ENCODE assay signal across 9 cellular contexts in the genomic region with DNA sequence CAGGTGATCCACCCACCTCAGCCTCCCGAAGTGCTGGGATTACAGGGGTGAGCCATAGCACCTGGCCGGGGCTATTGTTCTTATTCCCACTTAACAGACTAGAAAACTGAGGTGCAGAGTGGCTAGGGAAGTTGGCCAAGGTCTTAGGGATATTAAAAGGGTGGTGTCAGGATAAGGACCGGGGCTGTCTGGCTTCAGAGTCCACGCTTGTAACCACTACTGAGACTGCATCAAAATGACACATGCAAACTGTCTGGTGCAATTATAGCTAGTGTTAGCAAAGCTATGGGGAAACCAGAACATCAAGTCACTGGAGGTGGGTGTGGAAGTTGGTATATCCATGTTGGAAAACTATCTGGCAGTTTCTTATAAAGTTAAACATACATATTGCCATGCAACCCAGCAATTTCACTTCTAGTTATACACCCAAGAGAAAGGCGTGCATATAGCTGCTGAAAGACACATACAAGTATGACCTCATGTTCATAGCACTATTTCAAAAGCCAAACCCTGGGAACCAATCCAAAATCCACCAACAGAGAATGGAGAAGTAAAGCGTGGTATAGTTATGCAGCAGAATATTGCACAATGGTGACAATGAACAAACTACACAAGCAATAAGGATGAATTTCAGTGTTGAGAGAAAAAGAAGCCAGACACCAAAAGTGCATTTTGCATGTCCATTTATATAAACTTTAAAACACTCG. TPM values are rescaled to one million over a fixed set of nuclear protein-coding genes. Genes with fewer than 3 reads are reported as not detected.
DNase-seq lines count a peak whose midpoint lies in the region; ATAC-seq, FAIRE-seq and TF ChIP-seq lines count a peak whose summit lies in the region.
"Had no signal": no experiment of that assay in that cellular context is flagged by ENCODE, and none has a peak within 500 bp of the region (broad histone marks: within the 10 kb centered on the region; RNA-seq: fewer than 3 reads in every experiment).

No MANE protein-coding gene starts in this region.

- TF ChIP-seq CTCF in Panc1 (IDR thresholded peaks at IDR 0.05) (no peak), fibroblast of mammary gland (conservative IDR thresholded peaks at IDR 0.05; ENCODE audit: control insufficient read depth, insufficient read depth, low read depth, low read length) (no peak), GM13976 (IDR thresholded peaks at IDR 0.05; ENCODE audit: borderline replicate concordance, control extremely low read depth, extremely low read depth, insufficient read depth, missing control alignments) (no peak), GM20000 (IDR thresholded peaks at IDR 0.05; ENCODE audit: extremely low read depth, missing control alignments) (no peak)

- intact Hi-C loops in Panc1 (cut with micrococcal nuclease; ENCODE audit: unreplicated experiment), result no loop called here
- intact Hi-C loops in sciatic nerve (cut with DNase I), result no loop called here

- FAIRE-seq in GM12891 (lab: Jason Lieb, UNC), result no peak

- no peak for ATAC-seq in Panc1
- peak; percentile 84 for ATAC-seq in sciatic nerve
- no peak for ATAC-seq in HG03139 (IDR thresholded peaks at IDR 0.05; ENCODE audit: unreplicated experiment)

- DNase-seq in GOT3 (lab: John Stamatoyannopoulos, UW) (peak; percentile 22), Panc1 (ENCODE audit: low read depth, low spot score) (peak; percentile 42), fibroblast of mammary gland (ENCODE audit: low read depth) (peak; percentile 98), sciatic nerve (ENCODE audit: low spot score) (no peak), GM13976 (ENCODE audit: low spot score) (no peak), GM12891 (ENCODE audit: insufficient read length, low spot score) (no peak), GM20000 (ENCODE audit: low spot score) (no peak)
- DNase-seq: stimulated activated CD4-positive, alpha-beta T cell treated with anti-CD3 and anti-CD28 coated beads, Interleukin-2, amount 100 ng/mL, for 24 hours had no signal

- POLR2A ChIA-PET in Panc1 (lab: Charles Lee), result no interaction called here

- H3K9me3 ChIP-seq in Panc1 (ENCODE audit: control insufficient read depth, insufficient read depth, low read depth, low read length), result peaks cover 5% of the 10 kb centered on the region; the same call in 1 of the 2 replicates

- BruUV-seq in Panc1 (replicated peaks; lab: Mats Ljungman, UMichigan), result no TSS peak

- no peaks in the 10 kb centered on the region for H3K27me3 ChIP-seq in Panc1 (ENCODE audit: control insufficient read depth, insufficient read depth, low read length)

- H3K4me3 ChIP-seq in Panc1 (ENCODE audit: low read depth in 2 of 2, low read length in 2 of 2) (no peak overlapping the region), fibroblast of mammary gland (ENCODE audit: control insufficient read depth, low read depth, low read length) (no peak overlapping the region)

- in situ Hi-C loops in Panc1 (cut with HindIII; ENCODE audit: low pct_unique_long_range_greater_than_20kb, low sequenced_read_pairs), result loop anchor here (25.0 kb wide), 1 partner anchor 132 kb away; no protein-coding TSS in a partner anchor
- in situ Hi-C loops in GM13976 (cut with MboI; ENCODE audit: low sequenced_read_pairs, unreplicated experiment), result no loop called here

- no peak for TF ChIP-seq POLR2A in GM12891 (IDR thresholded peaks at IDR 0.05; ENCODE audit: low read depth, low read length)

- H3K4me1 ChIP-seq in Panc1 (ENCODE audit: control insufficient read depth, insufficient read depth, low read length), result peaks cover 25% of the 10 kb centered on the region

- no peak overlapping the region for H3K27ac ChIP-seq in Panc1 (ENCODE audit: low read length)

- CTCF ChIA-PET in Panc1 (lab: Charles Lee), result no interaction called here

- no peaks in the 10 kb centered on the region for H3K36me3 ChIP-seq in Panc1 (ENCODE audit: control insufficient read depth, insufficient read depth, low read length)

TF ChIP-seq in GM12891, 5 proteins besides CTCF, POLR2A, EP300 and RAD21:
- TF ChIP-seq SPI1 (IDR thresholded peaks at IDR 0.05; ENCODE audit: low read depth, low read length) (no peak), TAF1 (IDR thresholded peaks at IDR 0.05; ENCODE audit: low read depth, low read length) (no peak), PAX5 (IDR thresholded peaks at IDR 0.05; ENCODE audit: insufficient read depth, low read length, severe bottlenecking) (no peak)

RNA-seq across cellular contexts. Expression of a gene that starts 33.9 kb away (rescaled TPM):
- 48.0 TPM for total RNA-seq in Panc1 (2021; ENCODE audit: unreplicated experiment)
- polyA plus RNA-seq in Panc1 (2012; ENCODE audit: insufficient read length), result 87.5 TPM
- total RNA-seq in sciatic nerve, result 19.3 TPM
- polyA plus RNA-seq in GM12891 (2012; ENCODE audit: low read depth, missing spikeins), result 0.28 TPM

Comparison
In these comparisons a context has a peak if more than half of its experiments do, and no peak if none do; other contexts are left out.
1. DNase-seq: peak in GOT3 (single experiment), Panc1 (single experiment) and fibroblast of mammary gland (single experiment); none in sciatic nerve (single experiment), GM13976 (single experiment), GM12891 (single experiment) and GM20000 (single experiment).